1 cellular context compared by ENCODE assay signal in genomic region chr18:11980555-11981382, GRCh38.
A peak's percentile ranks its signal among the peaks of the same experiment; 100 is the strongest.
TF ChIP-seq lines count a peak whose summit lies in the region.

No MANE protein-coding gene starts in this region.

TF ChIP-seq in HepG2, 621 proteins besides CTCF, POLR2A, EP300 and RAD21 (continued from another document and continues in another):
- TF ChIP-seq REST (IDR thresholded peaks at IDR 0.05; ENCODE audit: borderline replicate concordance in 1 of 2, low read depth in 1 of 2, low read length in 2 of 2) (no peak), ZNF512B (CRISPR knock-in tag; IDR thresholded peaks at IDR 0.05; ENCODE audit: borderline replicate concordance) (no peak), ZZZ3 (CRISPR knock-in tag; IDR thresholded peaks at IDR 0.05; ENCODE audit: borderline replicate concordance) (no peak), CHCHD3 (CRISPR knock-in tag; IDR thresholded peaks at IDR 0.05) (peak; percentile 45; the same call in 1 of the 2 replicates), SNAI1 (CRISPR knock-in tag; IDR thresholded peaks at IDR 0.05; ENCODE audit: borderline replicate concordance) (no peak), ZNF740 (CRISPR knock-in tag; IDR thresholded peaks at IDR 0.05) (no peak), MIER2 (CRISPR knock-in tag; IDR thresholded peaks at IDR 0.05) (0 out of 2 replicates have a peak, but pooled peaks have one; percentile 13), SNAPC2 (CRISPR knock-in tag; IDR thresholded peaks at IDR 0.05) (peak; percentile 83; the same call in 1 of the 2 replicates), ZSCAN31 (CRISPR knock-in tag; IDR thresholded peaks at IDR 0.05; ENCODE audit: low read depth) (peak; percentile 86), PRDM10 (CRISPR knock-in tag; IDR thresholded peaks at IDR 0.05; ENCODE audit: low read depth) (no peak), ZBTB8A (CRISPR knock-in tag; IDR thresholded peaks at IDR 0.05; ENCODE audit: borderline replicate concordance, low read depth) (peak; percentile 44; the same call in 1 of the 2 replicates), ZBTB20 (CRISPR knock-in tag; IDR thresholded peaks at IDR 0.05; ENCODE audit: borderline replicate concordance, low read depth) (0 out of 2 replicates have a peak, but pooled peaks have one; percentile 46), SIN3A (IDR thresholded peaks at IDR 0.05; ENCODE audit: borderline replicate concordance, low read depth, low read length) (peak; percentile 62; the same call in 1 of the 2 replicates), TBX2 (CRISPR knock-in tag; IDR thresholded peaks at IDR 0.05; ENCODE audit: borderline replicate concordance) (peak; percentile 86), CEBPZ (IDR thresholded peaks at IDR 0.05; ENCODE audit: low read length) (no peak), ZNF737 (CRISPR knock-in tag; IDR thresholded peaks at IDR 0.05; ENCODE audit: borderline replicate concordance) (no peak), ZNF549 (CRISPR knock-in tag; IDR thresholded peaks at IDR 0.05) (0 out of 2 replicates have a peak, but pooled peaks have one; percentile 52), ZNF510 (CRISPR knock-in tag; IDR thresholded peaks at IDR 0.05; ENCODE audit: low read depth) (peak; percentile 58; the same call in 1 of the 2 replicates), HDAC6 (IDR thresholded peaks at IDR 0.05; ENCODE audit: low read depth, low read length) (no peak), KLF9 (CRISPR knock-in tag; IDR thresholded peaks at IDR 0.05; ENCODE audit: low read depth) (peak; percentile 53; the same call in 1 of the 2 replicates), ZSCAN5A (CRISPR knock-in tag; IDR thresholded peaks at IDR 0.05; ENCODE audit: borderline replicate concordance) (peak; percentile 40; the same call in 1 of the 2 replicates), CBX2 (IDR thresholded peaks at IDR 0.05; ENCODE audit: low read depth, low read length) (no peak), CBX2 (CRISPR knock-in tag; IDR thresholded peaks at IDR 0.05; ENCODE audit: low read depth) (no peak), SMARCE1 (IDR thresholded peaks at IDR 0.05; ENCODE audit: borderline replicate concordance) (no peak), MLX (CRISPR knock-in tag; IDR thresholded peaks at IDR 0.05) (0 out of 2 replicates have a peak, but pooled peaks have one; percentile 33), ZNF576 (CRISPR knock-in tag; IDR thresholded peaks at IDR 0.05) (0 out of 2 replicates have a peak, but pooled peaks have one; percentile 52), HOXA7 (CRISPR knock-in tag; IDR thresholded peaks at IDR 0.05) (no peak), MIER3 (CRISPR knock-in tag; IDR thresholded peaks at IDR 0.05; ENCODE audit: borderline replicate concordance) (no peak; the same call in 1 of the 2 replicates), HIC2 (CRISPR knock-in tag; IDR thresholded peaks at IDR 0.05; ENCODE audit: low read depth) (0 out of 2 replicates have a peak, but pooled peaks have one; percentile 26), SNAPC5 (CRISPR knock-in tag; IDR thresholded peaks at IDR 0.05; ENCODE audit: borderline replicate concordance) (no peak), NFATC3 (CRISPR knock-in tag; IDR thresholded peaks at IDR 0.05) (peak; percentile 81; the same call in 1 of the 2 replicates), ZNF782 (CRISPR knock-in tag; IDR thresholded peaks at IDR 0.05; ENCODE audit: borderline replicate concordance) (peak; percentile 67; the same call in 1 of the 2 replicates), PHF8 (CRISPR knock-in tag; IDR thresholded peaks at IDR 0.05) (peak; percentile 96), IRF2 (CRISPR knock-in tag; IDR thresholded peaks at IDR 0.05) (no peak; the same call in none of the 2 replicates), FOXK1 (CRISPR knock-in tag; IDR thresholded peaks at IDR 0.05; ENCODE audit: borderline replicate concordance, low read depth) (0 out of 2 replicates have a peak, but pooled peaks have one; percentile 19)
